Comparison of ENCODE assay signal across 8 cellular contexts in the genomic region with DNA sequence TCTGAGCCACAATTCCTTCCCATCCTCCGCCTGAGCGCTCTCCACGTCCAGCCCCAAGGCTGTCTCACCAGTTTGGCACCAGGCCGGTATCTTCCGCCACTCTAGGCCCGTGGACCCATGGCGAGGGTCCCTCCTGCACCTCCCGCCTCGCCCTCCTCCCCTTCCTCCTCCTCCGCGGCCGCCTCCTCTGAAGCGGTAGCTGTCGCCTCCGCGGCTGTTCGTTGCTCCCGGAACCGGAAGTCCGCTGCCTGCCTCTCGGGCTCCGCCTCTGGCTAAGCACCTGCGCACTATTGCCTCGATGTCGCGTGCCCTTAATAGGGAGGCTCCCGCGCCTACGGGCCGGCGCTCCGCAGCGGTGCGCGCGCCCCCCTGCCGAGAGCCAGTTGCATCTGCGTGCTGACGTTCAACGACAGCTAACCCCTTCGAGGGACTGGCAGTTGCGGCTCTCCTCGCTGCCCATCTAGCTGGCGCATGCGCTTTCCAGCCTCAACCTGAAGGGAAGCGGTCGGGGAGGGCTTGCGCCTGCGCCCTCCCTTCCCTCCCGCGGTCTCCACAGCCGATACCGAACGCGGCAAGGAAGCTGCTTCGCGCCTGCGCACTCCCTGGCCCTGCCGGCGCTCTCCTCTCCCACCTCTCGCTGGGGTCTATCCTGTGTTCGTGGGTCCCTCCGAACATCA. TPM values are rescaled to one million over a fixed set of nuclear protein-coding genes. Genes with fewer than 3 reads are reported as not detected.
DNase-seq lines count a peak whose midpoint lies in the region; ATAC-seq and TF ChIP-seq lines count a peak whose summit lies in the region.

A gene with protein sequence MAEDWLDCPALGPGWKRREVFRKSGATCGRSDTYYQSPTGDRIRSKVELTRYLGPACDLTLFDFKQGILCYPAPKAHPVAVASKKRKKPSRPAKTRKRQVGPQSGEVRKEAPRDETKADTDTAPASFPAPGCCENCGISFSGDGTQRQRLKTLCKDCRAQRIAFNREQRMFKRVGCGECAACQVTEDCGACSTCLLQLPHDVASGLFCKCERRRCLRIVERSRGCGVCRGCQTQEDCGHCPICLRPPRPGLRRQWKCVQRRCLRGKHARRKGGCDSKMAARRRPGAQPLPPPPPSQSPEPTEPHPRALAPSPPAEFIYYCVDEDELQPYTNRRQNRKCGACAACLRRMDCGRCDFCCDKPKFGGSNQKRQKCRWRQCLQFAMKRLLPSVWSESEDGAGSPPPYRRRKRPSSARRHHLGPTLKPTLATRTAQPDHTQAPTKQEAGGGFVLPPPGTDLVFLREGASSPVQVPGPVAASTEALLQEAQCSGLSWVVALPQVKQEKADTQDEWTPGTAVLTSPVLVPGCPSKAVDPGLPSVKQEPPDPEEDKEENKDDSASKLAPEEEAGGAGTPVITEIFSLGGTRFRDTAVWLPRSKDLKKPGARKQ (minus strand): TSS at position 229 of the 677 bp plus-strand sequence. CDS start 1,531 bp downstream, outside the sequence.

- peaks cover 34% of the 10 kb centered on the region for H3K4me1 Mint-ChIP-seq in activated T-helper 17 cell treated with anti-CD3 and anti-CD28 coated beads, Interleukin-2, amount 50 U/mL, for 72 hours
- peaks cover 24 to 53% (median 45%) of the 10 kb centered on the region in 7 donors for H3K4me1 Mint-ChIP-seq in naive thymus-derived CD4-positive, alpha-beta T cell
- H3K4me1 Mint-ChIP-seq in stimulated activated naive B cell treated with anti-CD40 and anti-IgM and Interleukin-4, amounts not matched to agents 10 μg/mL and 1 μg/mL and 100 μg/mL, for 72 hours: peaks cover 47 to 66% of the 10 kb centered on the region in 2 donors

- peaks cover 7 to 50% (median 10%) of the 10 kb centered on the region in 3 experiments for H3K36me3 ChIP-seq in naive thymus-derived CD4-positive, alpha-beta T cell (ENCODE audit: control insufficient read depth in 2 of 3, insufficient read depth in 3 of 3, low read length in 3 of 3)

- H3K27ac ChIP-seq in RWPE1: peak within 1 kb of the TSS; percentile 91
- H3K27ac ChIP-seq in naive thymus-derived CD4-positive, alpha-beta T cell (ENCODE audit: low read depth, low read length): peak within 1 kb of the TSS; percentile 88

- H3K27ac Mint-ChIP-seq in activated T-helper 17 cell treated with anti-CD3 and anti-CD28 coated beads, Interleukin-2, amount 50 U/mL, for 72 hours: peak within 1 kb of the TSS; percentile 91
- peak within 1 kb of the TSS; percentile 93 to 99 (median 97) for H3K27ac Mint-ChIP-seq in naive thymus-derived CD4-positive, alpha-beta T cell
- peak within 1 kb of the TSS; percentile 97 for H3K27ac Mint-ChIP-seq in stimulated activated naive B cell treated with anti-CD40 and anti-IgM and Interleukin-4, amounts not matched to agents 10 μg/mL and 1 μg/mL and 100 μg/mL, for 72 hours

- no peaks in the 10 kb centered on the region for H3K9me3 Mint-ChIP-seq in activated T-helper 17 cell treated with anti-CD3 and anti-CD28 coated beads, Interleukin-2, amount 50 U/mL, for 72 hours
- H3K9me3 Mint-ChIP-seq in naive thymus-derived CD4-positive, alpha-beta T cell: peaks cover 0 to 3% (median 0%) of the 10 kb centered on the region in 11 donors
- H3K9me3 Mint-ChIP-seq in stimulated activated naive B cell treated with anti-CD40 and anti-IgM and Interleukin-4, amounts not matched to agents 10 μg/mL and 1 μg/mL and 100 μg/mL, for 72 hours: no peaks in the 10 kb centered on the region

- DNase-seq in EL (peak; percentile 98), GOT3 (lab: John Stamatoyannopoulos, UW) (peak; percentile 90), LNCaP clone FGC (ENCODE audit: low read depth) (peak; percentile 96), RWPE1 (ENCODE audit: low spot score) (peak; percentile 90), fibroblast of gingiva (ENCODE audit: low read depth) (peak; percentile 100)
- DNase-seq in naive thymus-derived CD4-positive, alpha-beta T cell: peak; percentile 90 to 99 (median 97)
- DNase-seq in stimulated activated naive B cell treated with anti-CD40 and anti-IgM and Interleukin-4, amounts not matched to agents 10 μg/mL and 1 μg/mL and 100 μg/mL, for 72 hours: peak; percentile 98

- no peaks in the 10 kb centered on the region for H3K9me3 ChIP-seq in naive thymus-derived CD4-positive, alpha-beta T cell (ENCODE audit: control insufficient read depth in 2 of 3, low read length in 3 of 3)

- POLR2A ChIA-PET in RWPE1 (lab: Yijun Ruan, JAX; ENCODE audit: low non-redundant PET): no interaction called here
- POLR2A ChIA-PET in naive thymus-derived CD4-positive, alpha-beta T cell (lab: Charles Lee): interaction anchor here (0.5 to 2.5 kb wide), 18 partner anchors 9 to 1344 kb away, joined by 3 to 29 read pairs (median 4); a partner anchor contains a TSS

- intact Hi-C loops in naive thymus-derived CD4-positive, alpha-beta T cell (cut with micrococcal nuclease): loop anchor here (1.0 to 10.0 kb wide), 15 partner anchors 15 to 1437 kb away; a partner anchor contains a TSS

- H3K4me3 ChIP-seq in LNCaP clone FGC (ENCODE audit: low read depth, low read length): peak within 1 kb of the TSS; percentile 99
- H3K4me3 ChIP-seq in naive thymus-derived CD4-positive, alpha-beta T cell (ENCODE audit: low read length): peak within 1 kb of the TSS; percentile 94

- H3K4me3 Mint-ChIP-seq in activated T-helper 17 cell treated with anti-CD3 and anti-CD28 coated beads, Interleukin-2, amount 50 U/mL, for 72 hours: peak within 1 kb of the TSS; percentile 86
- peak within 1 kb of the TSS; percentile 90 to 99 (median 97) for H3K4me3 Mint-ChIP-seq in naive thymus-derived CD4-positive, alpha-beta T cell
- peak within 1 kb of the TSS; percentile 96 to 97 for H3K4me3 Mint-ChIP-seq in stimulated activated naive B cell treated with anti-CD40 and anti-IgM and Interleukin-4, amounts not matched to agents 10 μg/mL and 1 μg/mL and 100 μg/mL, for 72 hours

- no peak for TF ChIP-seq CTCF in LNCaP clone FGC (IDR thresholded peaks at IDR 0.05; ENCODE audit: control insufficient read depth, extremely low read depth, insufficient read depth)
- no peak for TF ChIP-seq CTCF in RWPE1 (conservative IDR thresholded peaks at IDR 0.05; ENCODE audit: low read depth)

- H3K36me3 Mint-ChIP-seq in activated T-helper 17 cell treated with anti-CD3 and anti-CD28 coated beads, Interleukin-2, amount 50 U/mL, for 72 hours (ENCODE audit: low read depth): peaks cover 94% of the 10 kb centered on the region
- peaks cover 10 to 57% (median 21%) of the 10 kb centered on the region in 5 donors for H3K36me3 Mint-ChIP-seq in naive thymus-derived CD4-positive, alpha-beta T cell
- peaks cover 53 to 69% of the 10 kb centered on the region in 2 donors for H3K36me3 Mint-ChIP-seq in stimulated activated naive B cell treated with anti-CD40 and anti-IgM and Interleukin-4, amounts not matched to agents 10 μg/mL and 1 μg/mL and 100 μg/mL, for 72 hours

- H3K4me1 ChIP-seq in naive thymus-derived CD4-positive, alpha-beta T cell (ENCODE audit: control insufficient read depth in 2 of 2, insufficient read depth in 2 of 2, low read length in 2 of 2): peaks cover 21 to 33% of the 10 kb centered on the region in 2 donors

- CTCF ChIA-PET in RWPE1 (lab: Yijun Ruan, JAX): no interaction called here
- CTCF ChIA-PET in naive thymus-derived CD4-positive, alpha-beta T cell (lab: Charles Lee): interaction anchor here (0.7 to 1.6 kb wide), 6 partner anchors 11 to 78 kb away, joined by 3 to 8 read pairs (median 4); no protein-coding TSS in a partner anchor

- ATAC-seq in activated T-helper 17 cell treated with anti-CD3 and anti-CD28 coated beads, Interleukin-2, amount 50 U/mL, for 72 hours (replicated peaks): peak; percentile 94
- ATAC-seq in naive thymus-derived CD4-positive, alpha-beta T cell: peak; percentile 94
- ATAC-seq in stimulated activated naive B cell treated with anti-CD40 and anti-IgM and Interleukin-4, amounts not matched to agents 10 μg/mL and 1 μg/mL and 100 μg/mL, for 72 hours (replicated peaks): peak; percentile 96

- H3K27me3 Mint-ChIP-seq in activated T-helper 17 cell treated with anti-CD3 and anti-CD28 coated beads, Interleukin-2, amount 50 U/mL, for 72 hours: no peaks in the 10 kb centered on the region
- H3K27me3 Mint-ChIP-seq in naive thymus-derived CD4-positive, alpha-beta T cell: peaks cover 0 to 2% (median 0%) of the 10 kb centered on the region in 5 donors
- no peaks in the 10 kb centered on the region for H3K27me3 Mint-ChIP-seq in stimulated activated naive B cell treated with anti-CD40 and anti-IgM and Interleukin-4, amounts not matched to agents 10 μg/mL and 1 μg/mL and 100 μg/mL, for 72 hours

- no peaks in the 10 kb centered on the region for H3K27me3 ChIP-seq in naive thymus-derived CD4-positive, alpha-beta T cell (ENCODE audit: control insufficient read depth in 2 of 2, insufficient read depth in 2 of 2, low read length in 2 of 2)

RNA-seq across cellular contexts. Expression of the gene that starts here (rescaled TPM):
- total RNA-seq in activated T-helper 17 cell treated with anti-CD3 and anti-CD28 coated beads, Interleukin-2, amount 50 U/mL, for 72 hours: 10 to 100 TPM; 89.9 to 98.7 TPM
- total RNA-seq in naive thymus-derived CD4-positive, alpha-beta T cell: 100 to 1,000 TPM in 4 of 5 experiments, 10 to 100 TPM in 1; 97.5 to 158 (median 118) TPM
- polyA plus RNA-seq in naive thymus-derived CD4-positive, alpha-beta T cell: 10 to 100 TPM; 26.1 to 46.1 TPM

Comparison
In these comparisons a context has a peak if more than half of its experiments do, and no peak if none do; other contexts are left out.
1. Peak in every context shown above with its lines: DNase-seq, ATAC-seq, H3K4me3 ChIP-seq and H3K27ac ChIP-seq.